Comparison of ENCODE assay signal across 9 cellular contexts in genomic region chr16:86620184-86620583, GRCh38. TPM values are rescaled to one million over a fixed set of nuclear protein-coding genes. Genes with fewer than 3 reads are reported as not detected.
"Had no signal": no experiment of that assay in that cellular context is flagged by ENCODE, and none has a peak within 500 bp of the region (broad histone marks: within the 10 kb centered on the region; RNA-seq: fewer than 3 reads in every experiment).

No MANE protein-coding gene starts in this region.

- FAIRE-seq: H54 had no signal

- H3K9me3 ChIP-seq: HAP-1 had no signal

- DNase-seq: GM23248, GOT3, H7, H9, HCEC 1CT, HFFc6 had no signal

- H3K4me3 ChIP-seq: GM23248, GM23338, HAP-1 had no signal

- H3K4me2 ChIP-seq: GM23338 had no signal

- H3K9ac ChIP-seq: GM23248 had no signal

- H3K36me3 ChIP-seq: HAP-1 had no signal

- H2AFZ ChIP-seq: GM23248, GM23338 had no signal

- H3K4me1 ChIP-seq: HAP-1 had no signal

- H3K27ac ChIP-seq: GM23248 had no signal

RNA-seq across cellular contexts. Expression of gene FOXL1, which starts 41.8 kb away (rescaled TPM):
- polyA plus RNA-seq: GM23338 had no signal

RNA-seq across cellular contexts. Expression of gene FOXC2, which starts 53.6 kb away (rescaled TPM):
- total RNA-seq: GM23338, H9 had no signal
